In the genomic region with DNA sequence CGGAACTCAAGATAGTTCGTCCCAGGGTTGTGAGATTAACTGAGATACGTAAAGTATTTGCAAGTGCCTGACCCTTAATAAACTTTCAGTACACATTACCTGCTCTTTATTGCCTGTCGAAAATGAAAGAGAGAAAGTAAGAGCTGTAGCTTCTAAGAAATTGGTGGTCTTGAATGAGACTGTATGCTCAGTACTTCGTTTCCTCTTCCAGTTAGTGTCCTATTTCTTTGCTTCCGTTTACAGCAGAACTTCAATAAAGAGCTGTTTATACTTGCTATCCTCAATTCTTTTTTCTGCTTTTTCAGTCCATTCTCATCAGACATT, we compare ENCODE assay signal across 8 cellular contexts. TPM values are rescaled to one million over a fixed set of nuclear protein-coding genes. Genes with fewer than 3 reads are reported as not detected.
DNase-seq lines count a peak whose midpoint lies in the region; ATAC-seq, FAIRE-seq and TF ChIP-seq lines count a peak whose summit lies in the region.

No MANE protein-coding gene starts in this region.

- 0% methylated on average over 3 of the region's 6 CpGs for WGBS in mesodermal cell (ENCODE audit: insufficient coverage in 2 of 2), 2 experiments

- H3K9ac ChIP-seq in astrocyte (ENCODE audit: low read length) = peak overlapping the region; percentile 94

- CTCF ChIA-PET in CD8-positive, alpha-beta memory T cell (lab: Charles Lee) = interaction anchor here (1.6 to 1.8 kb wide), 2 partner anchors 12 to 1461 kb away, joined by 5 to 6 read pairs; partner anchors contain the start of gene CEP120

- peaks cover 0 to 9% (median 0%) of the 10 kb centered on the region in 5 donors for H3K9me3 Mint-ChIP-seq in CD8-positive, alpha-beta memory T cell
- H3K9me3 Mint-ChIP-seq in astrocyte (ENCODE audit: unreplicated experiment) = peaks cover 3% of the 10 kb centered on the region

- FAIRE-seq in astrocyte (lab: Jason Lieb, UNC) = peak; percentile 65
- no peak for FAIRE-seq in HTR-8/SVneo (lab: Jason Lieb, UNC)

- H3K4me3 ChIP-seq in CD8-positive, alpha-beta memory T cell (ENCODE audit: low read length) = peak overlapping the region; percentile 90
- H3K4me3 ChIP-seq in astrocyte (ENCODE audit: insufficient read depth, low read depth, low read length) (peak overlapping the region; percentile 97), mesodermal cell (ENCODE audit: extremely low read depth, insufficient read depth, low read length, poor library complexity, severe bottlenecking) (peak overlapping the region; percentile 77)

- peaks cover 2 to 14% (median 11%) of the 10 kb centered on the region in 3 donors for H3K36me3 Mint-ChIP-seq in CD8-positive, alpha-beta memory T cell
- peaks cover 2% of the 10 kb centered on the region for H3K36me3 Mint-ChIP-seq in astrocyte (ENCODE audit: low read depth, unreplicated experiment)

- H3K4me2 ChIP-seq in astrocyte (ENCODE audit: low read length) = peak overlapping the region; percentile 95

- peaks cover 43 to 51% (median 45%) of the 10 kb centered on the region in 3 donors for H3K4me1 Mint-ChIP-seq in CD8-positive, alpha-beta memory T cell
- peaks cover 10% of the 10 kb centered on the region for H3K4me1 Mint-ChIP-seq in astrocyte (ENCODE audit: low read depth, unreplicated experiment)

- peaks cover 15% of the 10 kb centered on the region for H3K4me1 ChIP-seq in CD8-positive, alpha-beta memory T cell (ENCODE audit: insufficient read depth, low read length)
- H3K4me1 ChIP-seq in astrocyte (ENCODE audit: insufficient read depth, low read length) = peaks cover 12% of the 10 kb centered on the region
- H3K4me1 ChIP-seq in mesodermal cell (ENCODE audit: control insufficient read depth, insufficient read depth, low read length, poor library complexity, severe bottlenecking) = peaks cover 5% of the 10 kb centered on the region

- peak overlapping the region; percentile 87 for H3K27ac ChIP-seq in CD8-positive, alpha-beta memory T cell (ENCODE audit: low read depth, low read length)
- H3K27ac ChIP-seq in astrocyte (ENCODE audit: low read depth, low read length) = peak overlapping the region; percentile 91
- peak overlapping the region; percentile 76 for H3K27ac ChIP-seq in mesodermal cell (ENCODE audit: low read depth, low read length, severe bottlenecking)

- no peak for TF ChIP-seq CTCF in astrocyte (IDR thresholded peaks at IDR 0.05; ENCODE audit: insufficient read depth, low read depth, low read length)

- peak overlapping the region; percentile 92 to 99 (median 97) for H3K27ac Mint-ChIP-seq in CD8-positive, alpha-beta memory T cell
- H3K27ac Mint-ChIP-seq in astrocyte (ENCODE audit: unreplicated experiment) = peak overlapping the region; percentile 97

- H3K27me3 ChIP-seq in CD8-positive, alpha-beta memory T cell (ENCODE audit: insufficient read depth, low read length, poor library complexity, severe bottlenecking) = no peaks in the 10 kb centered on the region
- H3K27me3 ChIP-seq in astrocyte (ENCODE audit: insufficient read depth, low read length) = no peaks in the 10 kb centered on the region

- H4K20me1 ChIP-seq in astrocyte (ENCODE audit: insufficient read depth, low read length) = no peaks in the 10 kb centered on the region

- no peak for DNase-seq in CD8-positive, alpha-beta memory T cell
- DNase-seq in astrocyte (ENCODE audit: low read depth) = peak; percentile 5
- DNase-seq in HTR-8/SVneo (ENCODE audit: insufficient read length, low spot score) = no peak
- no peak for DNase-seq in DMS53 treated with DMSO at 0.1 percent for 48 hours (lab: John Stamatoyannopoulos, UW; ENCODE audit: unreplicated experiment)
- no peak for DNase-seq in dermis blood vessel endothelial cell

- peaks cover 13 to 15% of the 10 kb centered on the region in 2 donors for H3K27me3 Mint-ChIP-seq in CD8-positive, alpha-beta memory T cell
- no peaks in the 10 kb centered on the region for H3K27me3 Mint-ChIP-seq in astrocyte (ENCODE audit: low read depth, unreplicated experiment)

- peak; percentile 50 for ATAC-seq in GM19455 (IDR thresholded peaks at IDR 0.05; ENCODE audit: unreplicated experiment)
- ATAC-seq in HG03469 (IDR thresholded peaks at IDR 0.05; ENCODE audit: unreplicated experiment) = peak; percentile 34

- H3K79me2 ChIP-seq in astrocyte (ENCODE audit: insufficient read depth, low read length) = peaks cover 52% of the 10 kb centered on the region

- H3K36me3 ChIP-seq in CD8-positive, alpha-beta memory T cell (ENCODE audit: insufficient read depth, low read length) = no peaks in the 10 kb centered on the region
- H3K36me3 ChIP-seq in astrocyte (ENCODE audit: insufficient read depth, low read length) (no peaks in the 10 kb centered on the region), mesodermal cell (ENCODE audit: control insufficient read depth, insufficient read depth, low read length) (peaks cover 9% of the 10 kb centered on the region)

- peak overlapping the region; percentile 94 to 100 (median 98) for H3K4me3 Mint-ChIP-seq in CD8-positive, alpha-beta memory T cell
- peak overlapping the region; percentile 99 for H3K4me3 Mint-ChIP-seq in astrocyte (ENCODE audit: unreplicated experiment)

- POLR2A ChIA-PET in CD8-positive, alpha-beta memory T cell (lab: Charles Lee) = no interaction called here

- peak overlapping the region; percentile 47 for H2AFZ ChIP-seq in astrocyte (ENCODE audit: low read depth, low read length)

- no peaks in the 10 kb centered on the region for H3K9me3 ChIP-seq in CD8-positive, alpha-beta memory T cell (ENCODE audit: low read length)
- H3K9me3 ChIP-seq in astrocyte (ENCODE audit: insufficient read depth, low read depth, low read length) = no peaks in the 10 kb centered on the region
- peaks cover 4% of the 10 kb centered on the region for H3K9me3 ChIP-seq in mesodermal cell (ENCODE audit: control insufficient read depth, low read length)

RNA-seq across cellular contexts. Expression of gene SRFBP1, which starts 0.5 kb away (rescaled TPM):
- total RNA-seq in CD8-positive, alpha-beta memory T cell = 10 to 100 TPM; 18.7 to 19.6 TPM
- 11.9 TPM for polyA plus RNA-seq in CD8-positive, alpha-beta memory T cell
- 15.4 and 17.0 TPM in 2 replicates for total RNA-seq in astrocyte
- polyA plus RNA-seq in mesodermal cell (2013, experiment 1 of 2) = 9.3 TPM
- 11.5 TPM for polyA plus RNA-seq in mesodermal cell (2013, experiment 2 of 2)
- 25.4 and 27.4 TPM in 2 replicates for total RNA-seq in dermis blood vessel endothelial cell
